In genomic region chr12:75474121-75474520, GRCh38 we compare ENCODE assay signal across 26 cellular contexts.
"Had no signal": no experiment of that assay in that cellular context is flagged by ENCODE, and none has a peak within 500 bp of the region (broad histone marks: within the 10 kb centered on the region; RNA-seq: fewer than 3 reads in every experiment).

No MANE protein-coding gene starts in this region.

- H3K4me1 Mint-ChIP-seq: brain had no signal

- H3K27me3 ChIP-seq: cardiac muscle cell had no signal

- H2AFZ ChIP-seq: PC-9 had no signal

- H3K27ac ChIP-seq: cardiac muscle cell, PC-9, VCaP had no signal

- DNase-seq: activated CD4-positive, alpha-beta T cell treated with anti-CD3 and anti-CD28 coated beads for 36 hours; activated CD4-positive, CD25-positive, alpha-beta regulatory T cell; activated CD8-positive, alpha-beta memory T cell treated with anti-CD3 and anti-CD28 coated beads, Interleukin-2, amount 50 U/mL, for 48 hours; activated CD8-positive, alpha-beta T cell treated with anti-CD3 and anti-CD28 coated beads for 36 hours; activated effector memory CD4-positive, alpha-beta T cell treated with Interleukin-2 at 50 U/mL for 16 hours; activated naive CD4-positive, alpha-beta T cell; activated T-cell treated with anti-CD3 and anti-CD28 coated beads, Interleukin-2, amount 50 U/mL, for 1 hour; amygdala; cerebellar nuclear complex; KG1; NCI-H1105 treated with DMSO at 0.1 percent for 48 hours; NCI-H1436 treated with DMSO at 0.1 percent for 48 hours; NCI-H187; NCI-H2081; NCI-H510A treated with DMSO at 0.1 percent for 48 hours; NCI-H69; PC-9; SHP77 treated with DMSO at 0.1 percent for 48 hours; T-cell; T-helper 2 cell; T1000 had no signal

- H3K36me3 Mint-ChIP-seq: brain, IgD-negative memory B cell, T-cell had no signal

- H3K36me3 ChIP-seq: cardiac muscle cell had no signal

- H3K27me3 Mint-ChIP-seq: activated CD8-positive, alpha-beta T cell treated with anti-CD3 and anti-CD28 coated beads for 36 hours; IgD-negative memory B cell; T-cell had no signal

- H3K4me3 Mint-ChIP-seq: activated CD4-positive, alpha-beta T cell treated with anti-CD3 and anti-CD28 coated beads for 36 hours; activated CD8-positive, alpha-beta T cell treated with anti-CD3 and anti-CD28 coated beads for 36 hours; brain; T-cell had no signal

- H3K27ac Mint-ChIP-seq: activated CD4-positive, alpha-beta T cell treated with anti-CD3 and anti-CD28 coated beads for 36 hours; activated CD8-positive, alpha-beta T cell treated with anti-CD3 and anti-CD28 coated beads for 36 hours; activated naive CD4-positive, alpha-beta T cell treated with anti-CD3 and anti-CD28 coated beads, Interleukin-2, amount 50 U/mL, for 72 hours; brain; T-cell had no signal

- ATAC-seq: activated CD4-positive, alpha-beta T cell treated with anti-CD3 and anti-CD28 coated beads for 36 hours; activated CD8-positive, alpha-beta T cell treated with anti-CD3 and anti-CD28 coated beads for 36 hours; activated naive CD4-positive, alpha-beta T cell treated with anti-CD3 and anti-CD28 coated beads, Interleukin-2, amount 50 U/mL, for 72 hours; T-cell had no signal

- H3K9me3 Mint-ChIP-seq: activated CD8-positive, alpha-beta T cell treated with anti-CD3 and anti-CD28 coated beads for 36 hours; brain; T-cell had no signal

- H3K4me2 ChIP-seq: PC-9 had no signal

- H3K4me3 ChIP-seq: cardiac muscle cell, PC-9 had no signal
